ENCODE assay signal across 16 cellular contexts in the genomic region with DNA sequence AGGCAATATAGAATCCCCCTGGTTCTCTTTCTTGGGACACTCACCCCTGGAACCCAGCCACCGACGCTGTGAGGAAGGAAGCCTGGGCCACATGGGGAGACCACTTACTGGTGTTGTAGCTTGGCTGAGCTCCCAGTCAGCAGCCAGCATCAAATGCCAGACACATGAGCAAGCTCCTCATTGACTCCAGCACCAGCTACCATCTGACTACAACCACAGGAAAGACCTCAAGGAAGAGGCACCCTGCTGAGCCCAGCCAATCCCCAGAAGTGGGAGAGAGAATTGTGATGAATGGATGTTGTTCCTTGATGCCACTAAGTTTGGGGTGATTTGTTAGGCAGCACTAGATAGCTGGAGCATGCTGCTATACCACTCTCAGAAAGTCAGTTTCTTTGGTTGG. TPM values are rescaled to one million over a fixed set of nuclear protein-coding genes. Genes with fewer than 3 reads are reported as not detected.
"Had no signal": no experiment of that assay in that cellular context is flagged by ENCODE, and none has a peak within 500 bp of the region (broad histone marks: within the 10 kb centered on the region; RNA-seq: fewer than 3 reads in every experiment).

No MANE protein-coding gene starts in this region.

- H3K4me3 ChIP-seq: breast epithelium, gastrocnemius medialis, heart left ventricle, lower lobe of right lung, prostate gland, suprapubic skin had no signal

- DNase-seq: activated CD4-positive, alpha-beta memory T cell treated with anti-CD3 and anti-CD28 coated beads, Interleukin-2, amount 10 ng/mL, durations not matched to agents 7 days and 5 days; activated CD4-positive, alpha-beta T cell treated with anti-CD3 and anti-CD28 coated beads for 36 hours; activated gamma-delta T cell; activated T-cell treated with anti-CD3 and anti-CD28 coated beads, Interleukin-2, amount 50 U/mL, for 48 hours; gastrocnemius medialis; heart left ventricle; left colon; lower lobe of right lung; T-helper 17 cell; trophoblast cell had no signal

RNA-seq across cellular contexts. Expression of a gene that starts 54.7 kb away (rescaled TPM):
- total RNA-seq: activated CD4-positive, alpha-beta memory T cell treated with anti-CD3 and anti-CD28 coated beads, Interleukin-2, amount 10 ng/mL, durations not matched to agents 7 days and 5 days; cerebellum; epithelial cell of proximal tubule; gastrocnemius medialis; left colon; lower lobe of right lung; prostate gland; sciatic nerve; suprapubic skin; T-helper 17 cell had no signal
